ENCODE assay signal across 18 cellular contexts in genomic region chr1:30665621-30666020, GRCh38. TPM values are rescaled to one million over a fixed set of nuclear protein-coding genes. Genes with fewer than 3 reads are reported as not detected.
A peak's percentile ranks its signal among the peaks of the same experiment; 100 is the strongest.
DNase-seq lines count a peak whose midpoint lies in the region; ATAC-seq, FAIRE-seq and TF ChIP-seq lines count a peak whose summit lies in the region.
"Had no signal": no experiment of that assay in that cellular context is flagged by ENCODE, and none has a peak within 500 bp of the region (broad histone marks: within the 10 kb centered on the region; RNA-seq: fewer than 3 reads in every experiment).

No MANE protein-coding gene starts in this region.

- POLR2A ChIA-PET in PC-9 (lab: Charles Lee; ENCODE audit: unreplicated experiment) = no interaction called here

- intact Hi-C loops in PC-9 (cut with micrococcal nuclease; ENCODE audit: unreplicated experiment) = no loop called here

- FAIRE-seq in bronchial epithelial cell (lab: Jason Lieb, UNC) = peak; percentile 72
- FAIRE-seq: GM12878, GM18507 had no signal

- H3K36me3 Mint-ChIP-seq in neural crest cell (ENCODE audit: low read depth) = no peaks in the 10 kb centered on the region

- H3K4me1 Mint-ChIP-seq in neural crest cell = peaks cover 42% of the 10 kb centered on the region

- TF ChIP-seq CTCF in bronchial epithelial cell (IDR thresholded peaks at IDR 0.05; ENCODE audit: insufficient read depth, low read length, severe bottlenecking) (no peak), neural crest cell (conservative IDR thresholded peaks at IDR 0.05) (no peak), omental fat pad (IDR thresholded peaks at IDR 0.05) (no peak), PC-9 (conservative IDR thresholded peaks at IDR 0.05) (no peak)

- H3K9me2 ChIP-seq in PC-9 (ENCODE audit: insufficient read depth) (no peaks in the 10 kb centered on the region), Karpas-422 (replicated peaks; ENCODE audit: insufficient read depth, low read length) (no peaks in the 10 kb centered on the region)

- no peak overlapping the region for H3K4me3 ChIP-seq in bronchial epithelial cell (ENCODE audit: low read depth, low read length)
- no peak overlapping the region for H3K4me3 ChIP-seq in PC-9
- no peak overlapping the region for H3K4me3 ChIP-seq in Karpas-422 (ENCODE audit: low read length)
- H3K4me3 ChIP-seq: BLaER1, GM12878 had no signal

- CTCF ChIA-PET in PC-9 (lab: Charles Lee) = no interaction called here

- ATAC-seq in HG02840 (IDR thresholded peaks at IDR 0.05; ENCODE audit: low FRiP score, unreplicated experiment) = no peak
- ATAC-seq in omental fat pad (ENCODE audit: low FRiP score) = no peak
- ATAC-seq: GM12878, HCT116 had no signal

- H3K27ac ChIP-seq in PC-9 (no peak overlapping the region), Karpas-422 (ENCODE audit: low read length) (no peak overlapping the region)
- H3K27ac ChIP-seq: 22Rv1, BLaER1, HL-60 had no signal

- H3K4me1 ChIP-seq in PC-9 (replicated peaks; ENCODE audit: insufficient read depth) (peaks cover 5% of the 10 kb centered on the region), Karpas-422 (ENCODE audit: low read length) (peaks cover 13% of the 10 kb centered on the region)

- H3K79me2 ChIP-seq in PC-9 (ENCODE audit: low read depth) = no peaks in the 10 kb centered on the region
- no peaks in the 10 kb centered on the region for H3K79me2 ChIP-seq in Karpas-422 (ENCODE audit: low read length)

- peak; percentile 53 for DNase-seq in activated effector memory CD4-positive, alpha-beta T cell treated with anti-CD3 and anti-CD28 coated beads, Interleukin-2, amount 50 U/mL, for 16 hours
- DNase-seq in activated effector memory CD4-positive, alpha-beta T cell treated with Interleukin-2 at 50 U/mL for 16 hours = no peak
- DNase-seq in bronchial epithelial cell (ENCODE audit: low read depth) (no peak), neural crest cell (ENCODE audit: low read depth, low spot score) (no peak), omental fat pad (ENCODE audit: low spot score) (no peak), PC-9 (no peak), Karpas-422 (no peak)
- DNase-seq: AML-193; CD4-positive, alpha-beta T cell; DMS79 had no signal

- H3K9me3 Mint-ChIP-seq in neural crest cell = no peaks in the 10 kb centered on the region
- H3K9me3 Mint-ChIP-seq: CD4-positive, alpha-beta T cell had no signal

- no peak overlapping the region for H2AFZ ChIP-seq in PC-9
- H2AFZ ChIP-seq in Karpas-422 (ENCODE audit: low read length) = no peak overlapping the region

- BruUV-seq in PC-9 (replicated peaks; lab: Mats Ljungman, UMichigan) = no TSS peak

- H3K36me3 ChIP-seq in bronchial epithelial cell (ENCODE audit: control insufficient read depth, insufficient read depth, low read length) (no peaks in the 10 kb centered on the region), PC-9 (ENCODE audit: low read depth) (no peaks in the 10 kb centered on the region), Karpas-422 (ENCODE audit: insufficient read depth, low read length) (no peaks in the 10 kb centered on the region)
- H3K36me3 ChIP-seq: BLaER1 had no signal

- H3K4me2 ChIP-seq in PC-9 (no peak overlapping the region), Karpas-422 (ENCODE audit: low read depth, low read length, poor library complexity, severe bottlenecking) (no peak overlapping the region)
- H3K4me2 ChIP-seq: BLaER1 had no signal

- no peak overlapping the region for H3K4me3 Mint-ChIP-seq in neural crest cell
- H3K4me3 Mint-ChIP-seq: CD4-positive, alpha-beta T cell had no signal

- H3K27me3 ChIP-seq in bronchial epithelial cell (ENCODE audit: control insufficient read depth, insufficient read depth, low read length) = no peaks in the 10 kb centered on the region
- H3K27me3 ChIP-seq in PC-9 (ENCODE audit: insufficient read depth, low read depth) = no peaks in the 10 kb centered on the region
- H3K27me3 ChIP-seq in Karpas-422 (ENCODE audit: low read length) = no peaks in the 10 kb centered on the region
- H3K27me3 ChIP-seq: BLaER1 had no signal

- no peaks in the 10 kb centered on the region for H3K9me3 ChIP-seq in PC-9 (ENCODE audit: insufficient read depth, low read depth)
- no peaks in the 10 kb centered on the region for H3K9me3 ChIP-seq in Karpas-422 (ENCODE audit: low read length)
- H3K9me3 ChIP-seq: BLaER1 had no signal

- H3F3A ChIP-seq in PC-9 (ENCODE audit: insufficient read depth, low read depth) = no peaks in the 10 kb centered on the region

- H4K20me1 ChIP-seq in PC-9 (ENCODE audit: insufficient read depth) (no peaks in the 10 kb centered on the region), Karpas-422 (ENCODE audit: insufficient read depth, low read depth, low read length) (no peaks in the 10 kb centered on the region)
- H4K20me1 ChIP-seq: BLaER1 had no signal

- H3K9ac ChIP-seq in Karpas-422 (ENCODE audit: low read length) = no peak overlapping the region
- H3K9ac ChIP-seq: BLaER1 had no signal

- peak overlapping the region; percentile 78 for H3K27ac Mint-ChIP-seq in neural crest cell (ENCODE audit: unreplicated experiment)
- H3K27ac Mint-ChIP-seq: CD4-positive, alpha-beta T cell had no signal

- peaks cover 10% of the 10 kb centered on the region for H3K27me3 Mint-ChIP-seq in neural crest cell (ENCODE audit: low read depth)

RNA-seq across cellular contexts. Expression of gene MATN1, which starts 57.8 kb away (rescaled TPM):
- total RNA-seq in bronchial epithelial cell = not detected in 2 replicates
- total RNA-seq in neural crest cell = 0.32 and 0.54 TPM in 2 replicates
- under 1 TPM in 2 of 4 donors, not detected in 2; 0.28 to 0.84 TPM for total RNA-seq in omental fat pad
- total RNA-seq in PC-9 (2021) = 0.37 and 0.50 TPM in 2 replicates
- total RNA-seq in Karpas-422 (2014; rRNA removed; shearing (Covaris generic); ENCODE audit: low replicate concordance) = 0.19 and 1.2 TPM in 2 replicates
- total RNA-seq: A673 had no signal
